8 cellular contexts compared by ENCODE assay signal in the genomic region with DNA sequence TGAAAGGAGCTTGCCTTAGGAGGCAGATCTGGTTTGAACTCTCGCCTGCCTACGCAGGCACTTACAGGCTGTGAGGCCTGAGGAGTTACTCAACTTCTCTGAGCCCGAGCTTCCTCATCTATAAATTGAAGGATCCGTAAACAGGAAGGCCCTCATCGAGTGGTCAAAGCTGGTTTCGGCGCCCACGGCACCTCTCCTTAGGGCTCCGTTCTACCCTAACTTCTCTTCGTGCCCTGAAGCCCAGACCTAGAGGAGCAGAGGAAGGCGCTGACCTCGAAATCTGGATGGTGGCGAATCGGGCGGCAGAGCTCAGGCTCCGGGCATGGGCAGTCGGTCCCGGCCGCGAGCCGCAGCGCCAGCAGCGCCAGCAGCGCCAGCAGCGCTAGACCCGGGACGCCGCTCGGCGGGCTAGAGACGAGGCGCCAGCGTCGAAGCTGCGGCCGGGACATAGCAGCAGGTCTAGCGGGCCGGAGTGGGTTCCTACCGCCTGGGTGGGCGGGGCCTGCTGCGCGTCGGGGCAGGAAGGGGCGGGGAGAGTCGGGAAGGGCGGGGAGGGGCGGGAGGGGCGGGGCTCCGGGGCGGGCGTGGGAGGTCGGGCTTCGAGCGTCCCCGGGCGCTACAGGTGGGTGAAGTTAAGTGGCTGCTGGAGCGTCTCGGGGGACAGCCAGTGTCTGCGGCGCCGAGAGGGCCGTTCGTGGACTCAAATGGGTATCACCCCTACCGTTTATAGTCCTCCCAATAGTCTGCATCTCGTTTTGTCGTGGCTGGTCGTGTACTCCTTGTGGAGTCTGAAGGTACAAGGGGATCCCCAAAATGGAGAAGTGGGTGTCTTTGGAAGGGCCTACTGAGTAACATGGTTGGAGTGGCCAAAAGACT.
DNase-seq lines count a peak whose midpoint lies in the region; ATAC-seq lines count a peak whose summit lies in the region.

A gene with protein sequence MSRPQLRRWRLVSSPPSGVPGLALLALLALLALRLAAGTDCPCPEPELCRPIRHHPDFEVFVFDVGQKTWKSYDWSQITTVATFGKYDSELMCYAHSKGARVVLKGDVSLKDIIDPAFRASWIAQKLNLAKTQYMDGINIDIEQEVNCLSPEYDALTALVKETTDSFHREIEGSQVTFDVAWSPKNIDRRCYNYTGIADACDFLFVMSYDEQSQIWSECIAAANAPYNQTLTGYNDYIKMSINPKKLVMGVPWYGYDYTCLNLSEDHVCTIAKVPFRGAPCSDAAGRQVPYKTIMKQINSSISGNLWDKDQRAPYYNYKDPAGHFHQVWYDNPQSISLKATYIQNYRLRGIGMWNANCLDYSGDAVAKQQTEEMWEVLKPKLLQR (minus strand): TSS at position 474 of the 876 bp plus-strand sequence. CDS start 25 bp downstream, at position 449.

- peak within 1 kb of the TSS; percentile 92 to 96 for H3K4me3 Mint-ChIP-seq in effector memory CD8-positive, alpha-beta T cell
- H3K4me3 Mint-ChIP-seq in memory B cell = peak within 1 kb of the TSS; percentile 98

- peaks cover 8% of the 10 kb centered on the region for H3K36me3 Mint-ChIP-seq in effector memory CD8-positive, alpha-beta T cell (ENCODE audit: insufficient read depth)
- peaks cover 11% of the 10 kb centered on the region for H3K36me3 Mint-ChIP-seq in memory B cell

- DNase-seq in CMK (ENCODE audit: low read depth) (peak; percentile 72), HPDE6-E6E7 (ENCODE audit: extremely low spot score) (peak; percentile 87), NOMO-1 (lab: John Stamatoyannopoulos, UW; ENCODE audit: unreplicated experiment in 2 of 2) (peak; percentile 78 to 91), memory B cell (ENCODE audit: low spot score in 2 of 2) (peak; percentile 75 to 84)
- DNase-seq in activated CD8-positive, alpha-beta memory T cell treated with anti-CD3 and anti-CD28 coated beads for 48 hours (ENCODE audit: low read depth in 2 of 3, low spot score in 2 of 3) = peak; percentile 59 to 69 (median 63)
- DNase-seq in effector memory CD8-positive, alpha-beta T cell = peak; percentile 76 to 80 (median 80)
- peak; percentile 66 for DNase-seq in stimulated activated CD8-positive, alpha-beta memory T cell treated with anti-CD3 and anti-CD28 coated beads, Interleukin-12 subunit alpha, Interleukin-12 subunit beta, amount 100 ng/mL, for 24 hours (ENCODE audit: extremely low read depth)

- H3K4me1 Mint-ChIP-seq in effector memory CD8-positive, alpha-beta T cell (ENCODE audit: low read depth in 2 of 2) = peaks cover 31 to 36% of the 10 kb centered on the region in 2 donors
- H3K4me1 Mint-ChIP-seq in memory B cell = peaks cover 35% of the 10 kb centered on the region

- no peaks in the 10 kb centered on the region for H3K27me3 Mint-ChIP-seq in effector memory CD8-positive, alpha-beta T cell
- no peaks in the 10 kb centered on the region for H3K27me3 Mint-ChIP-seq in memory B cell

- peak; percentile 87 for ATAC-seq in GM19467 (IDR thresholded peaks at IDR 0.05; ENCODE audit: unreplicated experiment)
- ATAC-seq in effector memory CD8-positive, alpha-beta T cell (replicated peaks) = peak; percentile 93
- ATAC-seq in memory B cell (ENCODE audit: low read depth) = peak; percentile 90

- H3K27ac Mint-ChIP-seq in effector memory CD8-positive, alpha-beta T cell = peak within 1 kb of the TSS; percentile 98 to 99
- peak within 1 kb of the TSS; percentile 98 for H3K27ac Mint-ChIP-seq in memory B cell

- H3K9me3 Mint-ChIP-seq in effector memory CD8-positive, alpha-beta T cell = no peaks in the 10 kb centered on the region
- no peaks in the 10 kb centered on the region for H3K9me3 Mint-ChIP-seq in memory B cell

Comparison
In these comparisons a context has a peak if more than half of its experiments do, and no peak if none do; other contexts are left out.
1. Peak in every context shown above with its lines: DNase-seq and ATAC-seq.